In genomic region chr18:73007195-73007934, GRCh38 we compare ENCODE assay signal across 1 cellular context.
TF ChIP-seq lines count a peak whose summit lies in the region.

No MANE protein-coding gene starts in this region.

TF ChIP-seq in GM12878, 131 proteins besides CTCF, POLR2A, EP300 and RAD21 (continued from another document):
- TF ChIP-seq CEBPZ (IDR thresholded peaks at IDR 0.05; ENCODE audit: low read depth, low read length): no peak
- peak; percentile 43; the same call in 1 of the 2 replicates for TF ChIP-seq EED (IDR thresholded peaks at IDR 0.05; ENCODE audit: low read depth)
- no peak for TF ChIP-seq BRCA1 (IDR thresholded peaks at IDR 0.05; ENCODE audit: low read depth, low read length)
- TF ChIP-seq SPI1 (IDR thresholded peaks at IDR 0.05; ENCODE audit: borderline replicate concordance, insufficient read depth, low read depth, low read length): peak; percentile 83
- 0 out of 2 replicates have a peak, but pooled peaks have one; percentile 26 for TF ChIP-seq FOXM1 (IDR thresholded peaks at IDR 0.05; ENCODE audit: low read depth, low read length)
TF ChIP-seq in GM12878: peak in this region for 11.
